Comparison of ENCODE assay signal across 9 cellular contexts in genomic region chr21:20999567-21000169, GRCh38. TPM values are rescaled to one million over a fixed set of nuclear protein-coding genes. Genes with fewer than 3 reads are reported as not detected.
DNase-seq lines count a peak whose midpoint lies in the region; ATAC-seq, FAIRE-seq and TF ChIP-seq lines count a peak whose summit lies in the region.
"Had no signal": no experiment of that assay in that cellular context is flagged by ENCODE, and none has a peak within 500 bp of the region (broad histone marks: within the 10 kb centered on the region; RNA-seq: fewer than 3 reads in every experiment).

No MANE protein-coding gene starts in this region.

- FAIRE-seq in HepG2 (lab: Jason Lieb, UNC), result peak; percentile 51
- FAIRE-seq: GM18507 had no signal

- in situ Hi-C loops in HepG2 (cut with HindIII; ENCODE audit: extremely low pct_ligation_motif_present, low pct_unique_long_range_greater_than_20kb), result loop anchor here (5.0 kb wide), 1 partner anchor 1793 kb away; no protein-coding TSS in a partner anchor

- no peaks in the 10 kb centered on the region for H3K27me3 ChIP-seq in KMS-11 (ENCODE audit: insufficient read depth, low read depth)
- H3K27me3 ChIP-seq in HepG2 (ENCODE audit: control insufficient read depth in 1 of 2, insufficient read depth in 2 of 2, low read length in 2 of 2), result peaks cover 0 to 6% of the 10 kb centered on the region in 2 experiments; a peak in 1 of 5 replicates
- no peaks in the 10 kb centered on the region for H3K27me3 ChIP-seq in thyroid gland

- H3K4me2 ChIP-seq in KMS-11, result no peak overlapping the region
- no peak overlapping the region for H3K4me2 ChIP-seq in HepG2 (ENCODE audit: low read depth, low read length)

- TF ChIP-seq CTCF in KMS-11 (conservative IDR thresholded peaks at IDR 0.05; ENCODE audit: low read depth, low read length) (peak; percentile 92), HepG2 (CRISPR knock-in tag; IDR thresholded peaks at IDR 0.05) (peak; percentile 63), thyroid gland (IDR thresholded peaks at IDR 0.05) (peak; percentile 24 to 70 (median 51))

- ATAC-seq in HepG2 (0 out of 3 replicates have a peak, but pooled peaks have one; percentile 16), HG03108 (IDR thresholded peaks at IDR 0.05; ENCODE audit: unreplicated experiment) (no peak)

- CTCF ChIA-PET in HepG2 (lab: Yijun Ruan, JAX; ENCODE audit: low intra/inter-chr PET ratio, low total read pairs), result interaction anchor here (0.6 to 2.2 kb wide), 3 partner anchors 102 to 1792 kb away, joined by 3 to 5 read pairs (median 3); no protein-coding TSS in a partner anchor

- TF ChIP-seq EP300 in HepG2 (IDR thresholded peaks at IDR 0.05; ENCODE audit: low read depth in 2 of 2, low read length in 2 of 2) (no peak), HepG2 (CRISPR knock-in tag; IDR thresholded peaks at IDR 0.05; ENCODE audit: borderline replicate concordance) (no peak)

- no peak overlapping the region for H3K27ac ChIP-seq in KMS-11
- H3K27ac ChIP-seq in SK-N-MC, result peak overlapping the region; percentile 70
- peak overlapping the region; percentile 48 for H3K27ac ChIP-seq in cingulate gyrus (ENCODE audit: low read depth, low read length)
- no peak overlapping the region for H3K27ac ChIP-seq in HepG2 (ENCODE audit: extremely low read length, insufficient read depth, low read length)
- no peak overlapping the region for H3K27ac ChIP-seq in thyroid gland

- TF ChIP-seq POLR2A in HepG2 (IDR thresholded peaks at IDR 0.05; ENCODE audit: insufficient read depth in 1 of 2, low read depth in 2 of 2, low read length in 2 of 2) (no peak), thyroid gland (IDR thresholded peaks at IDR 0.05) (no peak)

- H3K4me1 ChIP-seq in KMS-11 (ENCODE audit: low read depth, poor library complexity, severe bottlenecking) (peaks cover 6% of the 10 kb centered on the region), HepG2 (ENCODE audit: insufficient read depth, low read length) (no peaks in the 10 kb centered on the region), thyroid gland (peaks cover 9 to 10% of the 10 kb centered on the region in 2 donors)

- POLR2A ChIA-PET in HepG2 (lab: Yijun Ruan, JAX), result no interaction called here

- H3K9ac ChIP-seq in KMS-11 (no peak overlapping the region), SK-N-MC (ENCODE audit: insufficient read length) (peak overlapping the region; percentile 71), HepG2 (ENCODE audit: insufficient read depth, low read depth, low read length) (no peak overlapping the region)

- no peaks in the 10 kb centered on the region for H3K36me3 ChIP-seq in KMS-11 (ENCODE audit: insufficient read depth)
- H3K36me3 ChIP-seq in SK-N-MC (ENCODE audit: insufficient read depth, low read length), result peaks cover under 1% of the 10 kb centered on the region; the same call in 1 of the 2 replicates
- H3K36me3 ChIP-seq in HepG2 (replicated peaks in 1 of 2; ENCODE audit: control insufficient read depth in 1 of 2, insufficient read depth in 2 of 2, low read length in 2 of 2), result no peaks in the 10 kb centered on the region
- H3K36me3 ChIP-seq in thyroid gland, result no peaks in the 10 kb centered on the region

- DNase-seq in activated T-cell treated with anti-CD3 and anti-CD28 coated beads for 24 hours (ENCODE audit: low read depth) (peak; percentile 14), activated T-cell treated with anti-CD3 and anti-CD28 coated beads for 4 hours (no peak), SK-N-MC (ENCODE audit: low read depth, low spot score) (peak; percentile 66), HepG2 (ENCODE audit: low spot score) (peak; percentile 9), thyroid gland (peak; percentile 7 to 27)

- BruUV-seq in HepG2 (replicated peaks; lab: Mats Ljungman, UMichigan), result no TSS peak

- TF ChIP-seq RAD21 in HepG2 (CRISPR knock-in tag; IDR thresholded peaks at IDR 0.05), result no peak

- H3K4me3 ChIP-seq in KMS-11 (IDR thresholded peaks at IDR 0.05; ENCODE audit: insufficient read depth, low read depth, low read length) (no peak overlapping the region), SK-N-MC (peak overlapping the region; percentile 84), HepG2 (replicated peaks in 1 of 3; ENCODE audit: insufficient read depth in 1 of 3, low read depth in 2 of 3, low read length in 3 of 3) (no peak overlapping the region), thyroid gland (replicated peaks in 1 of 3) (no peak overlapping the region)

- H3K9me3 ChIP-seq in SK-N-MC (ENCODE audit: low read depth, low read length) (peaks cover 3% of the 10 kb centered on the region; the same call in 1 of the 2 replicates), HepG2 (ENCODE audit: low read length) (no peaks in the 10 kb centered on the region), thyroid gland (no peaks in the 10 kb centered on the region)

- H2AFZ ChIP-seq in KMS-11 (ENCODE audit: low read depth) (no peak overlapping the region), HepG2 (ENCODE audit: low read length) (no peak overlapping the region)

- H3K79me2 ChIP-seq in KMS-11 (ENCODE audit: insufficient read depth, low read depth), result no peaks in the 10 kb centered on the region
- H3K79me2 ChIP-seq in HepG2 (ENCODE audit: insufficient read depth, low read length), result no peaks in the 10 kb centered on the region

- H4K20me1 ChIP-seq in KMS-11 (ENCODE audit: insufficient read depth), result no peaks in the 10 kb centered on the region
- no peaks in the 10 kb centered on the region for H4K20me1 ChIP-seq in HepG2 (ENCODE audit: insufficient read depth, low read length)

- WGBS in HepG2 (ENCODE audit: low lambda C conversion rate), result 0% methylated on average over 4 of the region's 4 CpGs
- WGBS in thyroid gland, 2 donors, result 22 to 31% methylated on average over 4 of the region's 4 CpGs

- intact Hi-C loops in HepG2 (cut with micrococcal nuclease; ENCODE audit: unreplicated experiment) (loop anchor here (2.0 kb wide), 1 partner anchor 103 kb away; no protein-coding TSS in a partner anchor), thyroid gland (cut with DNase I) (no loop called here)

TF ChIP-seq in HepG2, 621 proteins besides CTCF, POLR2A, EP300 and RAD21:
- TF ChIP-seq KLF6 (CRISPR knock-in tag; IDR thresholded peaks at IDR 0.05) (no peak), SMAD1 (CRISPR knock-in tag; IDR thresholded peaks at IDR 0.05; ENCODE audit: borderline replicate concordance, low read depth) (no peak), ZNF468 (CRISPR knock-in tag; IDR thresholded peaks at IDR 0.05) (no peak), SMC3 (IDR thresholded peaks at IDR 0.05; ENCODE audit: low read length) (peak; percentile 38), STAG1 (CRISPR knock-in tag; IDR thresholded peaks at IDR 0.05) (peak; percentile 79)

RNA-seq across cellular contexts. Expression of gene NCAM2, which starts 1.5 kb away (rescaled TPM):
- total RNA-seq in HepG2 (2016; rRNA removed; fragmentation: Illumina TruSeq; extraction: Trizol) (not detected in 2 replicates), thyroid gland (1 to 10 TPM in 2 of 4 donors, under 1 TPM in 2; 0.46 to 2.9 (median 1.3) TPM)
- total RNA-seq in HepG2 (2016; cell fraction: cytosol; rRNA removed; fragmentation: Illumina TruSeq; extraction: Trizol; ENCODE audit: low read depth), result not detected in 2 replicates
- total RNA-seq in HepG2 (2016; cell fraction: insoluble cytoplasmic fraction; rRNA removed; fragmentation: Illumina TruSeq; extraction: Trizol), result not detected in 2 replicates
- total RNA-seq in HepG2 (2016; cell fraction: membrane; rRNA removed; fragmentation: Illumina TruSeq; extraction: Trizol), result not detected in 2 replicates
- total RNA-seq in HepG2 (2016; cell fraction: nucleus; rRNA removed; fragmentation: Illumina TruSeq; extraction: Trizol), result not detected in 2 replicates
- not detected in 2 replicates for polyA plus RNA-seq in HepG2 (2011; rRNA removed)
- polyA plus RNA-seq in HepG2 (2011; cell fraction: cytosol; rRNA removed), result not detected in 2 replicates
- not detected in 2 replicates for polyA plus RNA-seq in HepG2 (2011; cell fraction: nucleus; rRNA removed)
- not detected in 2 replicates for polyA plus RNA-seq in HepG2 (2012)
- polyA plus RNA-seq in HepG2 (2016; cell fraction: cytosol; fragmentation: Illumina TruSeq; extraction: Trizol; ENCODE audit: low read depth), result not detected in 2 replicates
- not detected in 2 replicates for polyA plus RNA-seq in HepG2 (2016; cell fraction: insoluble cytoplasmic fraction; fragmentation: Illumina TruSeq; extraction: Trizol; ENCODE audit: low read depth)
- polyA plus RNA-seq in HepG2 (2016; cell fraction: membrane; fragmentation: Illumina TruSeq; extraction: Trizol; ENCODE audit: low read depth), result not detected in 2 replicates
- polyA plus RNA-seq in HepG2 (2016; cell fraction: nucleus; fragmentation: Illumina TruSeq; extraction: Trizol; ENCODE audit: insufficient read depth, low read depth), result not detected in 2 replicates
- polyA minus RNA-seq in HepG2 (2011; rRNA and poly(A)+ RNA removed; ENCODE audit: low replicate concordance), result 0.21 TPM in 1 of 2 replicates, not detected in the other
- not detected in 2 replicates for polyA minus RNA-seq in HepG2 (2011; cell fraction: cytosol; rRNA and poly(A)+ RNA removed)
- not detected in 2 replicates for polyA minus RNA-seq in HepG2 (2011; cell fraction: nucleus; rRNA and poly(A)+ RNA removed)

Comparison
In these comparisons a context has a peak if more than half of its experiments do, and no peak if none do; other contexts are left out.
1. H3K27ac ChIP-seq: peak in SK-N-MC (single experiment) and cingulate gyrus (single experiment); none in KMS-11 (single experiment), HepG2 (single experiment) and thyroid gland (0 of 3).
2. Peak in every context shown above with its lines, with median percentiles within 50 percentile points of each other: CTCF ChIP-seq.